Comparison of ENCODE assay signal across 32 cellular contexts in genomic region chr3:127686512-127686894, GRCh38.
"Had no signal": no experiment of that assay in that cellular context is flagged by ENCODE, and none has a peak within 500 bp of the region (broad histone marks: within the 10 kb centered on the region; RNA-seq: fewer than 3 reads in every experiment).

No MANE protein-coding gene starts in this region.

- DNase-seq: activated CD4-positive, alpha-beta memory T cell treated with anti-CD3 and anti-CD28 coated beads, Interleukin-2, amount 10 ng/mL, durations not matched to agents 7 days and 5 days; activated CD4-positive, alpha-beta T cell treated with anti-CD3 and anti-CD28 coated beads for 1 hour; activated CD4-positive, alpha-beta T cell treated with anti-CD3 and anti-CD28 coated beads for 4 hours; activated CD4-positive, alpha-beta T cell treated with anti-CD3 and anti-CD28 coated beads, Interleukin-2, amount 10 ng/mL, durations not matched to agents 7 days and 5 days; activated CD4-positive, alpha-beta T cell treated with anti-CD3 and anti-CD28 coated beads, Interleukin-2, amount 50 U/mL, for 4 hours; activated CD8-positive, alpha-beta memory T cell treated with anti-CD3 and anti-CD28 coated beads, Interleukin-2, amount 10 ng/mL, durations not matched to agents 7 days and 5 days; activated CD8-positive, alpha-beta memory T cell treated with anti-CD3 and anti-CD28 coated beads, Interleukin-2, amount 50 U/mL, for 48 hours; activated gamma-delta T cell; activated naive CD4-positive, alpha-beta T cell; activated naive CD4-positive, alpha-beta T cell treated with anti-CD3 and anti-CD28 coated beads, Interleukin-2, amount 10 ng/mL, durations not matched to agents 7 days and 5 days; activated naive CD8-positive, alpha-beta T cell treated with anti-CD3 and anti-CD28 coated beads, Interleukin-2, amount 10 ng/mL, durations not matched to agents 7 days and 5 days; activated T-cell treated with anti-CD3 and anti-CD28 coated beads for 4 hours; activated T-cell treated with anti-CD3 and anti-CD28 coated beads, Interleukin-2, amount 50 U/mL, for 24 hours; activated T-cell treated with anti-CD3 and anti-CD28 coated beads, Interleukin-2, amount 50 U/mL, for 72 hours; brain microvascular endothelial cell; caudate nucleus; cortex of kidney; dermis blood vessel endothelial cell; effector CD4-positive, alpha-beta T cell; effector memory CD8-positive, alpha-beta T cell; erythroblast; foreskin keratinocyte; gastrocnemius medialis; glutamatergic neuron; heart left ventricle; T-helper 2 cell had no signal

- H3K27ac Mint-ChIP-seq: activated CD4-positive, alpha-beta memory T cell treated with anti-CD3 and anti-CD28 coated beads, Interleukin-2, amount 10 ng/mL, durations not matched to agents 7 days and 5 days; activated CD4-positive, alpha-beta T cell treated with anti-CD3 and anti-CD28 coated beads, Interleukin-2, amount 10 ng/mL, durations not matched to agents 7 days and 5 days; activated CD8-positive, alpha-beta memory T cell treated with anti-CD3 and anti-CD28 coated beads, Interleukin-2, amount 10 ng/mL, durations not matched to agents 7 days and 5 days; activated naive CD4-positive, alpha-beta T cell treated with anti-CD3 and anti-CD28 coated beads, Interleukin-2, amount 10 ng/mL, durations not matched to agents 7 days and 5 days; activated naive CD4-positive, alpha-beta T cell treated with anti-CD3 and anti-CD28 coated beads, Interleukin-2, amount 50 U/mL, for 72 hours; activated naive CD8-positive, alpha-beta T cell treated with anti-CD3 and anti-CD28 coated beads, Interleukin-2, amount 10 ng/mL, durations not matched to agents 7 days and 5 days; activated T-cell treated with anti-CD3 and anti-CD28 coated beads, Interleukin-2, amount 50 U/mL, for 24 hours; activated T-cell treated with anti-CD3 and anti-CD28 coated beads, Interleukin-2, amount 50 U/mL, for 72 hours; effector memory CD8-positive, alpha-beta T cell; WTC11 had no signal

- H3K9me3 Mint-ChIP-seq: activated CD4-positive, alpha-beta memory T cell treated with anti-CD3 and anti-CD28 coated beads, Interleukin-2, amount 10 ng/mL, durations not matched to agents 7 days and 5 days; activated CD4-positive, alpha-beta T cell treated with anti-CD3 and anti-CD28 coated beads, Interleukin-2, amount 10 ng/mL, durations not matched to agents 7 days and 5 days; activated naive CD4-positive, alpha-beta T cell treated with anti-CD3 and anti-CD28 coated beads, Interleukin-2, amount 10 ng/mL, durations not matched to agents 7 days and 5 days; activated naive CD4-positive, alpha-beta T cell treated with anti-CD3 and anti-CD28 coated beads, Interleukin-2, amount 50 U/mL, for 72 hours; activated naive CD8-positive, alpha-beta T cell treated with anti-CD3 and anti-CD28 coated beads, Interleukin-2, amount 10 ng/mL, durations not matched to agents 7 days and 5 days; activated T-cell treated with anti-CD3 and anti-CD28 coated beads, Interleukin-2, amount 50 U/mL, for 24 hours; activated T-cell treated with anti-CD3 and anti-CD28 coated beads, Interleukin-2, amount 50 U/mL, for 72 hours; effector memory CD8-positive, alpha-beta T cell; WTC11 had no signal

- H3K27ac ChIP-seq: brain microvascular endothelial cell, esophagus muscularis mucosa, foreskin keratinocyte, gastrocnemius medialis, heart left ventricle, VCaP had no signal

- H3K36me3 Mint-ChIP-seq: activated CD8-positive, alpha-beta memory T cell treated with anti-CD3 and anti-CD28 coated beads, Interleukin-2, amount 10 ng/mL, durations not matched to agents 7 days and 5 days; activated naive CD4-positive, alpha-beta T cell treated with anti-CD3 and anti-CD28 coated beads, Interleukin-2, amount 10 ng/mL, durations not matched to agents 7 days and 5 days; activated naive CD4-positive, alpha-beta T cell treated with anti-CD3 and anti-CD28 coated beads, Interleukin-2, amount 50 U/mL, for 72 hours; activated naive CD8-positive, alpha-beta T cell treated with anti-CD3 and anti-CD28 coated beads, Interleukin-2, amount 10 ng/mL, durations not matched to agents 7 days and 5 days; WTC11 had no signal

- H3K4me1 Mint-ChIP-seq: activated CD4-positive, alpha-beta memory T cell treated with anti-CD3 and anti-CD28 coated beads, Interleukin-2, amount 10 ng/mL, durations not matched to agents 7 days and 5 days had no signal

- H3K4me3 ChIP-seq: esophagus muscularis mucosa, gastrocnemius medialis, heart left ventricle had no signal

- H3K9me3 ChIP-seq: esophagus muscularis mucosa, gastrocnemius medialis, heart left ventricle had no signal

- H3K4me3 Mint-ChIP-seq: activated CD4-positive, alpha-beta memory T cell treated with anti-CD3 and anti-CD28 coated beads, Interleukin-2, amount 10 ng/mL, durations not matched to agents 7 days and 5 days; activated CD4-positive, alpha-beta T cell treated with anti-CD3 and anti-CD28 coated beads, Interleukin-2, amount 10 ng/mL, durations not matched to agents 7 days and 5 days; activated CD8-positive, alpha-beta memory T cell treated with anti-CD3 and anti-CD28 coated beads, Interleukin-2, amount 10 ng/mL, durations not matched to agents 7 days and 5 days; activated naive CD4-positive, alpha-beta T cell treated with anti-CD3 and anti-CD28 coated beads, Interleukin-2, amount 10 ng/mL, durations not matched to agents 7 days and 5 days; activated naive CD8-positive, alpha-beta T cell treated with anti-CD3 and anti-CD28 coated beads, Interleukin-2, amount 10 ng/mL, durations not matched to agents 7 days and 5 days; activated T-cell treated with anti-CD3 and anti-CD28 coated beads, Interleukin-2, amount 50 U/mL, for 24 hours; activated T-cell treated with anti-CD3 and anti-CD28 coated beads, Interleukin-2, amount 50 U/mL, for 72 hours; effector memory CD8-positive, alpha-beta T cell; WTC11 had no signal

- H3K27me3 ChIP-seq: brain microvascular endothelial cell, esophagus muscularis mucosa, foreskin keratinocyte, gastrocnemius medialis, heart left ventricle had no signal

- ATAC-seq: activated CD8-positive, alpha-beta memory T cell treated with anti-CD3 and anti-CD28 coated beads, Interleukin-2, amount 10 ng/mL, durations not matched to agents 7 days and 5 days; activated T-cell treated with anti-CD3 and anti-CD28 coated beads, Interleukin-2, amount 50 U/mL, for 72 hours; effector memory CD8-positive, alpha-beta T cell; foreskin keratinocyte; gastrocnemius medialis; heart left ventricle; WTC11 had no signal

- H3K27me3 Mint-ChIP-seq: activated CD4-positive, alpha-beta T cell treated with anti-CD3 and anti-CD28 coated beads, Interleukin-2, amount 10 ng/mL, durations not matched to agents 7 days and 5 days; activated CD8-positive, alpha-beta memory T cell treated with anti-CD3 and anti-CD28 coated beads, Interleukin-2, amount 10 ng/mL, durations not matched to agents 7 days and 5 days; activated T-cell treated with anti-CD3 and anti-CD28 coated beads, Interleukin-2, amount 50 U/mL, for 24 hours; effector memory CD8-positive, alpha-beta T cell had no signal

- H3K36me3 ChIP-seq: brain microvascular endothelial cell had no signal

- FAIRE-seq: astrocyte, colon had no signal
